ENCODE assay signal across 13 cellular contexts in the genomic region with DNA sequence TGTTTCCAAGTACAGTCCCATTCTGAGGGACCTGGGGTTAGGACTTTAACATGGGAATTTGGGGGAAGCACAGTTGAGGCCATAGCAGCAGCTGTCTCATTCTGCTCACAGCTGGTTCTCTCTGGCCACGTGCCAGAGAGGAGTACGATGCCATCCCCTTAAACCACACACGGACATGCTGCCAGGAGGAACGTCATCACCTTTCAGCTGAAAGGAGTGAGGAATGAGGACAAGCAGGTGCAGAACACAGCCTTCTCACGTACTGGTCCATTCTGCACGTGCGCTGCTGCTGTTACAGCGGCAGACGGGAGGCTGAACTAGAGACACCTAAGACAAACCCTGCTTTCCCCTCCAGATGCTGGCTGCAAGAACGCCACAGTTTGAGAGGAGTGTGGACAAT. TPM values are rescaled to one million over a fixed set of nuclear protein-coding genes. Genes with fewer than 3 reads are reported as not detected.
DNase-seq lines count a peak whose midpoint lies in the region; ATAC-seq and TF ChIP-seq lines count a peak whose summit lies in the region.
"Had no signal": no experiment of that assay in that cellular context is flagged by ENCODE, and none has a peak within 500 bp of the region (broad histone marks: within the 10 kb centered on the region; RNA-seq: fewer than 3 reads in every experiment).

No MANE protein-coding gene starts in this region.

- H3K14ac ChIP-seq in neuronal stem cell (ENCODE audit: low read length), result peak overlapping the region; percentile 25

- H3K9me3 ChIP-seq in Panc1 (ENCODE audit: control insufficient read depth, insufficient read depth, low read depth, low read length) (no peaks in the 10 kb centered on the region), neuronal stem cell (replicated peaks in 1 of 2; ENCODE audit: control insufficient read depth in 2 of 2, insufficient read depth in 1 of 2, low read depth in 1 of 2, low read length in 2 of 2) (peaks cover 5 to 6% of the 10 kb centered on the region in 2 donors)
- H3K9me3 ChIP-seq: neutrophil, Peyer's patch had no signal

- intact Hi-C loops in Panc1 (cut with micrococcal nuclease; ENCODE audit: unreplicated experiment), result no loop called here

- H3K27ac ChIP-seq in Panc1 (ENCODE audit: low read length) (peak overlapping the region; percentile 83), neuronal stem cell (replicated peaks; ENCODE audit: low read length) (no peak overlapping the region)
- H3K27ac ChIP-seq: neutrophil had no signal

- WGBS in neuronal stem cell (ENCODE audit: extremely low coverage in 2 of 2, insufficient read length in 2 of 2, insufficient replicate concordance in 1 of 2), 2 donors, result no CpG with 5 or more reads among the region's 10 CpGs

- H3K9ac ChIP-seq in neuronal stem cell (ENCODE audit: low read depth, low read length, poor library complexity), result no peak overlapping the region

- no peak overlapping the region for H3K23ac ChIP-seq in neuronal stem cell (ENCODE audit: low read depth, low read length, poor library complexity)

- no peak overlapping the region for H2AK5ac ChIP-seq in neuronal stem cell (ENCODE audit: low read depth, low read length)

- BruUV-seq in Panc1 (replicated peaks; lab: Mats Ljungman, UMichigan), result no TSS peak

- peak overlapping the region; percentile 46 for H4K91ac ChIP-seq in neuronal stem cell (ENCODE audit: low read depth, low read length, poor library complexity)

- peak overlapping the region; percentile 7 for H2BK120ac ChIP-seq in neuronal stem cell (ENCODE audit: low read depth, low read length)

- TF ChIP-seq CTCF in Panc1 (IDR thresholded peaks at IDR 0.05), result no peak

- POLR2A ChIA-PET in Panc1 (lab: Charles Lee), result no interaction called here

- no peak overlapping the region for H3K4me2 ChIP-seq in neuronal stem cell (ENCODE audit: insufficient read depth, low read length, poor library complexity, severe bottlenecking)

- no peak overlapping the region for H3K18ac ChIP-seq in neuronal stem cell (ENCODE audit: low read length)

- DNase-seq in EL, result peak; percentile 9
- peak; percentile 97 for DNase-seq in NCI-H2029 (lab: John Stamatoyannopoulos, UW)
- no peak for DNase-seq in Panc1 (ENCODE audit: low read depth, low spot score)
- no peak for DNase-seq in neuronal stem cell (ENCODE audit: low spot score)
- DNase-seq in CD1c-positive myeloid dendritic cell (ENCODE audit: extremely low spot score), result no peak
- DNase-seq in GDM1 (lab: John Stamatoyannopoulos, UW), result no peak
- DNase-seq in kidney glomerular epithelial cell (lab: John Stamatoyannopoulos, UW), result no peak
- DNase-seq: activated CD4-positive, alpha-beta T cell treated with anti-CD3 and anti-CD28 coated beads, Interleukin-2, amount 50 U/mL, for 48 hours; aorta; CD4-positive, CD25-positive, alpha-beta regulatory T cell; stimulated activated naive CD8-positive, alpha-beta T cell treated with anti-CD3 and anti-CD28 coated beads, Interleukin-15, amount 100 ng/mL, for 72 hours had no signal

- in situ Hi-C loops in Panc1 (cut with HindIII; ENCODE audit: low pct_unique_long_range_greater_than_20kb, low sequenced_read_pairs), result no loop called here

- ATAC-seq in Panc1, result no peak
- ATAC-seq: stimulated activated naive CD8-positive, alpha-beta T cell treated with anti-CD3 and anti-CD28 coated beads, Interleukin-15, amount 100 ng/mL, for 72 hours had no signal

- no peak overlapping the region for H3K4me3 ChIP-seq in Panc1 (ENCODE audit: low read depth in 2 of 2, low read length in 2 of 2)
- no peak overlapping the region for H3K4me3 ChIP-seq in neuronal stem cell (ENCODE audit: low read length in 2 of 2)
- H3K4me3 ChIP-seq: Peyer's patch had no signal

- CTCF ChIA-PET in Panc1 (lab: Charles Lee), result no interaction called here

- no peak overlapping the region for H3K4ac ChIP-seq in neuronal stem cell (ENCODE audit: low read length)

- H3K36me3 ChIP-seq in Panc1 (ENCODE audit: control insufficient read depth, insufficient read depth, low read length) (no peaks in the 10 kb centered on the region; the same call in 1 of the 2 replicates), neuronal stem cell (replicated peaks in 1 of 2; ENCODE audit: control insufficient read depth in 2 of 2, insufficient read depth in 2 of 2, low read length in 2 of 2) (no peaks in the 10 kb centered on the region)

- no peak overlapping the region for H2BK15ac ChIP-seq in neuronal stem cell (ENCODE audit: low read length)

- H3K79me1 ChIP-seq in neuronal stem cell (ENCODE audit: low read depth, low read length), result no peaks in the 10 kb centered on the region

- no peak overlapping the region for H2BK12ac ChIP-seq in neuronal stem cell (ENCODE audit: low read length)

- H3K4me1 ChIP-seq in Panc1 (ENCODE audit: control insufficient read depth, insufficient read depth, low read length), result peaks cover 70% of the 10 kb centered on the region
- peaks cover 0 to 1% of the 10 kb centered on the region in 2 donors for H3K4me1 ChIP-seq in neuronal stem cell (ENCODE audit: control insufficient read depth in 2 of 2, insufficient read depth in 1 of 2, low read depth in 1 of 2, low read length in 2 of 2)

- H4K8ac ChIP-seq in neuronal stem cell (ENCODE audit: low read depth, low read length), result no peak overlapping the region

- H3K27me3 ChIP-seq in Panc1 (ENCODE audit: control insufficient read depth, insufficient read depth, low read length), result no peaks in the 10 kb centered on the region
- no peaks in the 10 kb centered on the region for H3K27me3 ChIP-seq in neuronal stem cell (ENCODE audit: control insufficient read depth in 3 of 3, insufficient read depth in 3 of 3, low read depth in 1 of 3, low read length in 3 of 3)
- H3K27me3 ChIP-seq: neutrophil, Peyer's patch had no signal

- H2BK5ac ChIP-seq in neuronal stem cell (ENCODE audit: low read length), result peak overlapping the region; percentile 42

- no peak overlapping the region for H2AFZ ChIP-seq in neuronal stem cell (ENCODE audit: low read length)

RNA-seq across cellular contexts. Expression of a gene that starts 33.5 kb away (rescaled TPM):
- total RNA-seq in Panc1 (2021; ENCODE audit: unreplicated experiment), result 159 TPM
- polyA plus RNA-seq in Panc1 (2012; ENCODE audit: insufficient read length), result 135 TPM
- 196 TPM for polyA plus RNA-seq in neuronal stem cell (2013, experiment 1 of 2)
- polyA plus RNA-seq in neuronal stem cell (2013, experiment 2 of 2), result 192 TPM

Comparison
In these comparisons a context has a peak if more than half of its experiments do, and no peak if none do; other contexts are left out.
1. DNase-seq: peak in EL (single experiment) and NCI-H2029 (single experiment); none in Panc1 (single experiment), neuronal stem cell (single experiment), CD1c-positive myeloid dendritic cell (single experiment), GDM1 (single experiment) and kidney glomerular epithelial cell (single experiment).